In the genomic region with DNA sequence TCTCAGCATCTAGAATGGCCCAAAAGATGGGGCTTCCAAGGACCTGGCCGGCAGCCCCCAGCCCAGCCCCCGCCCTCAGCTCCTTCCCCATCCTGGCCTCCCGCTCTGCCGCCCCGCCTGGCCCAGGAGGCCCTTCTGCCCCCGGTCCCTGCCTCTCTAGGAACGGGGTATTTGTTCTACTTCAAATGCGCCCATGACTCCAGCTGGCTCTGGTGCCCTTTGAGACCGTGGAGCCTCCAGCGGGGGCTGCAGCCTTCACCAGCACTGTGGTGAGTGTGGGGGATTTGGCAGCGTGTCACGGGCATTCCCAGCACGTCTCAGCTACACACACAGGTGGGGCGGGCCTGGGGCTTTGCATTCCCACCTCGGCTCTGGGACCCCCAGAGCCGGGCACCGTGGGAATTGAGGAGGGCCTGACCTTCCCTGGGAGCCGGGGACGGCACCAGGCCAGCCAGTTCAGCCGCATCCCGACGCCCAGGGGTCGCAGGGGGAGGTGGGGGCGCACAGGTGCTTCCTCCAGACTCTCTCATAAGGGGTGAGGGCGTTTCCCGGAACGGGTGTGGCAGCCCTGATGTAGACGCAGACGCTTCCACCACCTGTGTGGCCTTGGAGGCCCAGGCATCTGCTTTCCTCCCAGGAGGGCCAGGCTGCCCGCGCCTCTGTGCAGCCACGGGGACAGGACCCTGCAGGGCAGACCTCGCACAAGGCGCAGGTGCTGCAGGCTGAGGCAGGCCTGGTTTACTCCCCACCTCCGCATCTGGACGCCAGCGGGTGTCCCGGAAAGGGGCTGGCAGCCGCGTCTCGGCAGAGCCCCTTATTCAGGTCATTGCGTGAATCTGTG, we compare ENCODE assay signal across 1 cellular context.
TF ChIP-seq lines count a peak whose summit lies in the region.

No MANE protein-coding gene starts in this region.

TF ChIP-seq in HepG2, 621 proteins besides CTCF, POLR2A, EP300 and RAD21:
- TF ChIP-seq, protein P1, sequence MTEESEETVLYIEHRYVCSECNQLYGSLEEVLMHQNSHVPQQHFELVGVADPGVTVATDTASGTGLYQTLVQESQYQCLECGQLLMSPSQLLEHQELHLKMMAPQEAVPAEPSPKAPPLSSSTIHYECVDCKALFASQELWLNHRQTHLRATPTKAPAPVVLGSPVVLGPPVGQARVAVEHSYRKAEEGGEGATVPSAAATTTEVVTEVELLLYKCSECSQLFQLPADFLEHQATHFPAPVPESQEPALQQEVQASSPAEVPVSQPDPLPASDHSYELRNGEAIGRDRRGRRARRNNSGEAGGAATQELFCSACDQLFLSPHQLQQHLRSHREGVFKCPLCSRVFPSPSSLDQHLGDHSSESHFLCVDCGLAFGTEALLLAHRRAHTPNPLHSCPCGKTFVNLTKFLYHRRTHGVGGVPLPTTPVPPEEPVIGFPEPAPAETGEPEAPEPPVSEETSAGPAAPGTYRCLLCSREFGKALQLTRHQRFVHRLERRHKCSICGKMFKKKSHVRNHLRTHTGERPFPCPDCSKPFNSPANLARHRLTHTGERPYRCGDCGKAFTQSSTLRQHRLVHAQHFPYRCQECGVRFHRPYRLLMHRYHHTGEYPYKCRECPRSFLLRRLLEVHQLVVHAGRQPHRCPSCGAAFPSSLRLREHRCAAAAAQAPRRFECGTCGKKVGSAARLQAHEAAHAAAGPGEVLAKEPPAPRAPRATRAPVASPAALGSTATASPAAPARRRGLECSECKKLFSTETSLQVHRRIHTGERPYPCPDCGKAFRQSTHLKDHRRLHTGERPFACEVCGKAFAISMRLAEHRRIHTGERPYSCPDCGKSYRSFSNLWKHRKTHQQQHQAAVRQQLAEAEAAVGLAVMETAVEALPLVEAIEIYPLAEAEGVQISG (CRISPR knock-in tag; IDR thresholded peaks at IDR 0.05), result peak; percentile 54; the same call in 1 of the 2 replicates
- TF ChIP-seq ELF4 (CRISPR knock-in tag; IDR thresholded peaks at IDR 0.05; ENCODE audit: borderline replicate concordance) (no peak), BCL6 (CRISPR knock-in tag; IDR thresholded peaks at IDR 0.05) (peak; percentile 83)
